In genomic region chr1:205665216-205665757, GRCh38 we compare ENCODE assay signal across 16 cellular contexts. TPM values are rescaled to one million over a fixed set of nuclear protein-coding genes. Genes with fewer than 3 reads are reported as not detected.
DNase-seq lines count a peak whose midpoint lies in the region; ATAC-seq, FAIRE-seq and TF ChIP-seq lines count a peak whose summit lies in the region.
"Had no signal": no experiment of that assay in that cellular context is flagged by ENCODE, and none has a peak within 500 bp of the region (broad histone marks: within the 10 kb centered on the region; RNA-seq: fewer than 3 reads in every experiment).

No MANE protein-coding gene starts in this region.

- no peak for TF ChIP-seq EP300 in K562 (IDR thresholded peaks at IDR 0.05; ENCODE audit: low read length)

- no peak overlapping the region for H3K9ac ChIP-seq in K562 (ENCODE audit: insufficient read depth in 1 of 2, low read depth in 2 of 2, low read length in 2 of 2)

- no peak overlapping the region for H3K4me2 ChIP-seq in K562 (ENCODE audit: insufficient read depth, low read length)

- H3K79me2 ChIP-seq in K562 (ENCODE audit: control insufficient read depth, insufficient read depth, low read length): no peaks in the 10 kb centered on the region

- H3K36me3 ChIP-seq in K562 (ENCODE audit: control insufficient read depth, insufficient read depth, low read length): no peaks in the 10 kb centered on the region
- H3K36me3 ChIP-seq: SJSA1, upper lobe of left lung had no signal

- no TSS peak for BruUV-seq in K562 (replicated peaks; lab: Mats Ljungman, UMichigan)

- TF ChIP-seq CTCF in K562 (IDR thresholded peaks at IDR 0.05 in 2 of 3, conservative IDR thresholded peaks at IDR 0.05 in 1 of 3; ENCODE audit: insufficient read depth in 2 of 3, low read depth in 1 of 3, low read length in 3 of 3): no peak
- TF ChIP-seq CTCF in nephron progenitor cell (IDR thresholded peaks at IDR 0.05): no peak
- no peak for TF ChIP-seq CTCF in type B pancreatic cell (conservative IDR thresholded peaks at IDR 0.05)

- H3K27me3 Mint-ChIP-seq in nephron progenitor cell (ENCODE audit: low read depth, poor library complexity): peaks cover 13% of the 10 kb centered on the region
- peaks cover 5% of the 10 kb centered on the region for H3K27me3 Mint-ChIP-seq in type B pancreatic cell

- FAIRE-seq in GM18507 (lab: Jason Lieb, UNC) (peak; percentile 76), K562 (lab: Jason Lieb, UNC) (no peak)
- FAIRE-seq: colon, GM12892 had no signal

- intact Hi-C loops in K562 (cut with micrococcal nuclease): no loop called here

- CTCF ChIA-PET in K562 (lab: Yijun Ruan, JAX; ENCODE audit: low intra/inter-chr PET ratio): no interaction called here

- H3K4me1 ChIP-seq in K562 (replicated peaks in 1 of 2; ENCODE audit: control insufficient read depth in 2 of 2, insufficient read depth in 2 of 2, low read length in 2 of 2): peaks cover 11 to 34% of the 10 kb centered on the region in 2 experiments; a peak in 4 of 5 replicates
- H3K4me1 ChIP-seq: SJSA1 had no signal

- H3K9me3 Mint-ChIP-seq in nephron progenitor cell (no peaks in the 10 kb centered on the region), type B pancreatic cell (no peaks in the 10 kb centered on the region)

- no peak overlapping the region for H3K4me3 Mint-ChIP-seq in nephron progenitor cell
- no peak overlapping the region for H3K4me3 Mint-ChIP-seq in type B pancreatic cell

- H3K27ac Mint-ChIP-seq in nephron progenitor cell: peak overlapping the region; percentile 53
- H3K27ac Mint-ChIP-seq in type B pancreatic cell: no peak overlapping the region

- no peaks in the 10 kb centered on the region for H3K9me3 ChIP-seq in K562 (replicated peaks; ENCODE audit: control insufficient read depth, insufficient read depth, low read depth, low read length)
- H3K9me3 ChIP-seq: SJSA1, upper lobe of left lung had no signal

- H3K36me3 Mint-ChIP-seq in nephron progenitor cell (ENCODE audit: low read depth): no peaks in the 10 kb centered on the region
- H3K36me3 Mint-ChIP-seq in type B pancreatic cell: no peaks in the 10 kb centered on the region

- no peak for TF ChIP-seq POLR2A in K562 (conservative IDR thresholded peaks at IDR 0.05)

- in situ Hi-C loops in K562 (cut with MboI): no loop called here

- 2% methylated on average over 4 of the region's 4 CpGs for WGBS in K562 (ENCODE audit: insufficient coverage, low coverage, missing lambda C conversion rate)

- no peaks in the 10 kb centered on the region for H3K9me1 ChIP-seq in K562 (ENCODE audit: control insufficient read depth, insufficient read depth, low read length)

- TF ChIP-seq RAD21 in K562 (CRISPR knock-in tag; conservative IDR thresholded peaks at IDR 0.05 in 1 of 2, IDR thresholded peaks at IDR 0.05 in 1 of 2): no peak

- POLR2A ChIA-PET in K562 (lab: Yijun Ruan, JAX): interaction anchor here (0.6 to 0.7 kb wide), 2 partner anchors 44 to 485 kb away, joined by 3 read pairs; no protein-coding TSS in a partner anchor

- no peak overlapping the region for H2AFZ ChIP-seq in K562 (ENCODE audit: low read depth, low read length)

- peaks cover 37% of the 10 kb centered on the region; the same call in 1 of the 2 replicates for H4K20me1 ChIP-seq in K562 (replicated peaks; ENCODE audit: control insufficient read depth, insufficient read depth, low read length)

- DNase-seq in GM18507 (ENCODE audit: extremely low spot score, insufficient read length, low read depth): no peak
- peak; percentile 64 for DNase-seq in MV-4-11 (lab: John Stamatoyannopoulos, UW)
- DNase-seq in K562 (ENCODE audit: extremely low read depth in 1 of 4, low spot score in 3 of 4): no peak
- DNase-seq in nephron progenitor cell: no peak
- DNase-seq in medulla oblongata (ENCODE audit: extremely low spot score): no peak
- DNase-seq in type B pancreatic cell (ENCODE audit: extremely low spot score, unreplicated experiment): no peak
- no peak for DNase-seq in activated T-cell treated with anti-CD3 and anti-CD28 coated beads for 4 hours
- DNase-seq in HK-2 (ENCODE audit: unreplicated experiment): no peak
- DNase-seq: activated CD4-positive, alpha-beta T cell treated with anti-CD3 and anti-CD28 coated beads, Interleukin-2, amount 50 U/mL, for 4 hours; activated naive CD4-positive, alpha-beta T cell; foreskin melanocyte; left ventricle myocardium superior had no signal

- ATAC-seq in K562: no peak
- ATAC-seq: left ventricle myocardium superior had no signal

- H3K4me1 Mint-ChIP-seq in nephron progenitor cell (peaks cover 66% of the 10 kb centered on the region), type B pancreatic cell (ENCODE audit: unreplicated experiment) (peaks cover 30% of the 10 kb centered on the region)

- H3K27ac ChIP-seq in K562 (ENCODE audit: extremely low read depth, low read depth, low read length): no peak overlapping the region
- H3K27ac ChIP-seq: SJSA1, upper lobe of left lung had no signal

- H3K4me3 ChIP-seq in K562: no peak overlapping the region
- H3K4me3 ChIP-seq: SJSA1, upper lobe of left lung had no signal

- peaks cover 0 to 12% of the 10 kb centered on the region in 2 experiments; a peak in 1 of 5 replicates for H3K27me3 ChIP-seq in K562 (ENCODE audit: control insufficient read depth in 2 of 2, insufficient read depth in 2 of 2, low read length in 2 of 2)
- H3K27me3 ChIP-seq: SJSA1, upper lobe of left lung had no signal

TF ChIP-seq in K562, 482 proteins besides CTCF, POLR2A, EP300 and RAD21 (continues in another document):
- TF ChIP-seq ZNF280B (CRISPR knock-in tag; IDR thresholded peaks at IDR 0.05) (no peak), USF2 (CRISPR knock-in tag; IDR thresholded peaks at IDR 0.05) (0 out of 2 replicates have a peak, but pooled peaks have one; percentile 4)

RNA-seq across cellular contexts. Expression of gene SLC45A3, which starts 15.0 kb away (rescaled TPM):
- total RNA-seq in K562 (2011; cell fraction: chromatin; rRNA removed; ENCODE audit: low replicate concordance): 7.0 and 13.6 TPM in 2 replicates
- total RNA-seq in K562 (2011; cell fraction: nucleolus; rRNA removed): 10.5 and 12.5 TPM in 2 replicates
- total RNA-seq in K562 (2011; cell fraction: nucleoplasm; rRNA removed): 8.7 and 12.1 TPM in 2 replicates
- total RNA-seq in K562 (2014; rRNA removed) (1.5 and 2.8 TPM in 2 replicates), K562 (2014; rRNA removed; fragmentation: Illumina TruSeq; extraction: Trizol) (0.87 and 1.1 TPM in 2 replicates), K562 (2015; rRNA removed; fragmentation: Illumina TruSeq; extraction: Trizol) (0.60 and 0.83 TPM in 2 replicates), K562 (2021) (2.5 and 3.0 TPM in 2 replicates), type B pancreatic cell (ENCODE audit: low replicate concordance) (3.9 and 4.2 TPM in 2 replicates)
- polyA plus RNA-seq in K562 (2011; rRNA removed) (3.3 and 3.5 TPM in 2 replicates), K562 (2014; fragmentation: Illumina TruSeq; extraction: Trizol) (1.3 and 1.7 TPM in 2 replicates), K562 (2014; fragmentation: Nextera tagmentation; extraction: Ambion mirVana) (under 1 TPM; 0.06 to 0.10 TPM), K562 (2014; rRNA removed) (2.4 TPM in 2 replicates)
- 2.7 and 5.8 TPM in 2 replicates for polyA plus RNA-seq in K562 (2011; cell fraction: cytosol; rRNA removed)
- 11.2 and 15.9 TPM in 2 replicates for polyA plus RNA-seq in K562 (2011; cell fraction: nucleus; rRNA removed)
- 1.4 and 4.0 TPM in 2 replicates for polyA plus RNA-seq in K562 (2012)
- 0.84 and 1.5 TPM in 2 replicates for polyA minus RNA-seq in K562 (2011; rRNA and poly(A)+ RNA removed)
- polyA minus RNA-seq in K562 (2011; cell fraction: cytosol; rRNA and poly(A)+ RNA removed): 1.3 and 1.8 TPM in 2 replicates
- 2.4 and 2.8 TPM in 2 replicates for polyA minus RNA-seq in K562 (2011; cell fraction: nucleus; rRNA and poly(A)+ RNA removed)

RNA-seq across cellular contexts. Expression of gene ELK4, which starts 33.5 kb away (rescaled TPM):
- total RNA-seq in K562 (2011; cell fraction: chromatin; rRNA removed; ENCODE audit: low replicate concordance): 16.6 and 43.3 TPM in 2 replicates
- total RNA-seq in K562 (2011; cell fraction: nucleolus; rRNA removed): 7.7 and 10.5 TPM in 2 replicates
- 22.9 and 45.5 TPM in 2 replicates for total RNA-seq in K562 (2011; cell fraction: nucleoplasm; rRNA removed)
- 4.2 and 7.4 TPM in 2 replicates for total RNA-seq in K562 (2014; rRNA removed)
- 15.3 and 18.5 TPM in 2 replicates for total RNA-seq in K562 (2014; rRNA removed; fragmentation: Illumina TruSeq; extraction: Trizol)
- 12.4 and 13.8 TPM in 2 replicates for total RNA-seq in K562 (2015; rRNA removed; fragmentation: Illumina TruSeq; extraction: Trizol)
- 21.7 and 22.2 TPM in 2 replicates for total RNA-seq in K562 (2021)
- polyA plus RNA-seq in K562 (2011; rRNA removed): 9.2 and 12.9 TPM in 2 replicates
- polyA plus RNA-seq in K562 (2011; cell fraction: cytosol; rRNA removed): 2.3 and 6.5 TPM in 2 replicates
- 15.1 and 25.1 TPM in 2 replicates for polyA plus RNA-seq in K562 (2011; cell fraction: nucleus; rRNA removed)
- 5.2 and 7.9 TPM in 2 replicates for polyA plus RNA-seq in K562 (2012)
- polyA plus RNA-seq in K562 (2014; fragmentation: Illumina TruSeq; extraction: Trizol): 8.9 and 12.9 TPM in 2 replicates
- 1 to 10 TPM; 2.0 to 3.1 TPM for polyA plus RNA-seq in K562 (2014; fragmentation: Nextera tagmentation; extraction: Ambion mirVana)
- polyA plus RNA-seq in K562 (2014; rRNA removed): 7.0 and 7.3 TPM in 2 replicates
- polyA minus RNA-seq in K562 (2011; rRNA and poly(A)+ RNA removed): 9.9 and 16.0 TPM in 2 replicates
- 5.3 and 11.2 TPM in 2 replicates for polyA minus RNA-seq in K562 (2011; cell fraction: cytosol; rRNA and poly(A)+ RNA removed)
- 7.0 and 15.4 TPM in 2 replicates for polyA minus RNA-seq in K562 (2011; cell fraction: nucleus; rRNA and poly(A)+ RNA removed)
- total RNA-seq in type B pancreatic cell (ENCODE audit: low replicate concordance): 20.9 and 27.6 TPM in 2 replicates
